2 cellular contexts compared by ENCODE assay signal in genomic region chr6:151674578-151674977, GRCh38.
A peak's percentile ranks its signal among the peaks of the same experiment; 100 is the strongest.
TF ChIP-seq lines count a peak whose summit lies in the region.

No MANE protein-coding gene starts in this region.

TF ChIP-seq in HepG2, 621 proteins besides CTCF, POLR2A, EP300 and RAD21 (continued from another document):
- TF ChIP-seq CEBPB (IDR thresholded peaks at IDR 0.05; ENCODE audit: borderline replicate concordance, low read depth, low read length) (peak; percentile 2; the same call in 1 of the 2 replicates), TMF1 (CRISPR knock-in tag; IDR thresholded peaks at IDR 0.05; ENCODE audit: low read depth) (no peak)

TF ChIP-seq in K562, 482 proteins besides CTCF, POLR2A, EP300 and RAD21 (continued from another document):
- TF ChIP-seq ID3 (CRISPR knock-in tag; IDR thresholded peaks at IDR 0.05) (no peak), ID3 (tag; IDR thresholded peaks at IDR 0.05) (no peak), GATAD2A (IDR thresholded peaks at IDR 0.05) (no peak), KHSRP (IDR thresholded peaks at IDR 0.05) (no peak), TAF7 (tag; IDR thresholded peaks at IDR 0.05) (no peak), TRIM24 (IDR thresholded peaks at IDR 0.05) (0 out of 4 replicates have a peak, but pooled peaks of 1 of the 2 experiments have one; percentile 24), ATF3 (IDR thresholded peaks at IDR 0.05) (peak; percentile 17; the same call in 1 of the 2 replicates), ATF3 (CRISPR knock-in tag; conservative IDR thresholded peaks at IDR 0.05) (no peak), RBFOX2 (IDR thresholded peaks at IDR 0.05; ENCODE audit: low read depth, low read length) (no peak), ZBTB5 (IDR thresholded peaks at IDR 0.05) (no peak), FOS (IDR thresholded peaks at IDR 0.05; ENCODE audit: extremely low read depth, insufficient read length) (no peak)
